1 cellular context compared by ENCODE assay signal in genomic region chr20:39109933-39110818, GRCh38.
A peak's percentile ranks its signal among the peaks of the same experiment; 100 is the strongest.
TF ChIP-seq lines count a peak whose summit lies in the region.

No MANE protein-coding gene starts in this region.

TF ChIP-seq in WTC11, 78 proteins besides CTCF, POLR2A, EP300 and RAD21 (continued from another document):
- peak; percentile 94 for TF ChIP-seq USF1 (CRISPR knock-in tag; IDR thresholded peaks at IDR 0.05)
- TF ChIP-seq JAZF1 (CRISPR knock-in tag; IDR thresholded peaks at IDR 0.05) = no peak
- peak; percentile 78 for TF ChIP-seq ZNF512 (CRISPR knock-in tag; IDR thresholded peaks at IDR 0.05; ENCODE audit: borderline replicate concordance)
- peak; percentile 37; the same call in 1 of the 2 replicates for TF ChIP-seq TP53 (CRISPR knock-in tag; IDR thresholded peaks at IDR 0.05)
- TF ChIP-seq ETV6 (CRISPR knock-in tag; IDR thresholded peaks at IDR 0.05) = peak; percentile 99
TF ChIP-seq in WTC11: peak in this region for 6.
